In genomic region chr2:193527146-193527545, GRCh38 we compare ENCODE assay signal across 21 cellular contexts.
A peak's percentile ranks its signal among the peaks of the same experiment; 100 is the strongest.
DNase-seq lines count a peak whose midpoint lies in the region; ATAC-seq and TF ChIP-seq lines count a peak whose summit lies in the region.
"Had no signal": no experiment of that assay in that cellular context is flagged by ENCODE, and none has a peak within 500 bp of the region (broad histone marks: within the 10 kb centered on the region; RNA-seq: fewer than 3 reads in every experiment).

No MANE protein-coding gene starts in this region.

- CTCF ChIA-PET in WTC11 (lab: Charles Lee) = no interaction called here

- peaks cover 6% of the 10 kb centered on the region for H3K36me3 Mint-ChIP-seq in WTC11
- H3K36me3 Mint-ChIP-seq: CD4-positive, CD25-positive, alpha-beta regulatory T cell; IgD-negative memory B cell had no signal

- H3K79me2 ChIP-seq in KMS-11 (ENCODE audit: insufficient read depth, low read depth) = no peaks in the 10 kb centered on the region

- H3K4me1 ChIP-seq in KMS-11 (ENCODE audit: low read depth, poor library complexity, severe bottlenecking) = peaks cover 16% of the 10 kb centered on the region
- H3K4me1 ChIP-seq: Peyer's patch, SJCRH30 had no signal

- H3K27me3 ChIP-seq in KMS-11 (ENCODE audit: insufficient read depth, low read depth) = no peaks in the 10 kb centered on the region
- H3K27me3 ChIP-seq: Peyer's patch, SJCRH30 had no signal

- H3K4me1 Mint-ChIP-seq in WTC11 = peaks cover 13% of the 10 kb centered on the region
- H3K4me1 Mint-ChIP-seq: IgD-negative memory B cell had no signal

- H3K27ac Mint-ChIP-seq in WTC11 = peak overlapping the region; percentile 94
- H3K27ac Mint-ChIP-seq: CD4-positive, CD25-positive, alpha-beta regulatory T cell; IgD-negative memory B cell; T-helper 1 cell treated with Interleukin-12 subunit alpha and Interleukin-12 subunit beta and Interleukin-4 antibody, amounts not matched to agents 30 μg/mL and 1 μg/mL, for 36 hours had no signal

- H4K20me1 ChIP-seq in KMS-11 (ENCODE audit: insufficient read depth) = no peaks in the 10 kb centered on the region

- POLR2A ChIA-PET in WTC11 (lab: Charles Lee) = no interaction called here

- H2AFZ ChIP-seq in KMS-11 (ENCODE audit: low read depth) = peak overlapping the region; percentile 52

- H3K27me3 Mint-ChIP-seq in WTC11 (ENCODE audit: low read depth) = no peaks in the 10 kb centered on the region
- H3K27me3 Mint-ChIP-seq: CD4-positive, CD25-positive, alpha-beta regulatory T cell had no signal

- H3K4me2 ChIP-seq in KMS-11 = peak overlapping the region; percentile 17; the same call in 1 of the 2 replicates

- no peaks in the 10 kb centered on the region for H3K36me3 ChIP-seq in KMS-11 (ENCODE audit: insufficient read depth)
- H3K36me3 ChIP-seq: Peyer's patch, SJCRH30 had no signal

- H3K9me3 Mint-ChIP-seq in WTC11 = peaks cover 10% of the 10 kb centered on the region
- H3K9me3 Mint-ChIP-seq: T-helper 1 cell treated with Interleukin-12 subunit alpha and Interleukin-12 subunit beta and Interleukin-4 antibody, amounts not matched to agents 30 μg/mL and 1 μg/mL, for 36 hours had no signal

- DNase-seq in WTC11 (ENCODE audit: low spot score) (no peak), fibroblast of the aortic adventitia (ENCODE audit: low read depth) (peak; percentile 5), NCI-H2196 treated with DMSO at 0.1 percent for 48 hours (lab: John Stamatoyannopoulos, UW; ENCODE audit: unreplicated experiment) (no peak)
- no peak for DNase-seq in stimulated activated naive CD8-positive, alpha-beta T cell treated with anti-CD3 and anti-CD28 coated beads, Interleukin-15, Interleukin-2, amounts not matched to agents 100 U/mL and 50 U/mL, for 24 hours
- DNase-seq: COR-L47, DMS79 treated with DMSO at 0.1 percent for 48 hours, Kasumi-1, NCI-H1092, NCI-H1436, NCI-H2029 treated with DMSO at 0.1 percent for 48 hours, NCI-H345, NCI-H524 treated with DMSO at 0.1 percent for 48 hours, NCI-H82, Peyer's patch, SJCRH30 had no signal

- TF ChIP-seq CTCF in KMS-11 (conservative IDR thresholded peaks at IDR 0.05; ENCODE audit: low read depth, low read length) (no peak), WTC11 (IDR thresholded peaks at IDR 0.05) (no peak), fibroblast of the aortic adventitia (IDR thresholded peaks at IDR 0.05; ENCODE audit: insufficient read depth, low read length) (no peak)

- no peak overlapping the region; the same call in 1 of the 2 replicates for H3K27ac ChIP-seq in KMS-11
- H3K27ac ChIP-seq: Peyer's patch, SJCRH30 had no signal

- H3K4me3 ChIP-seq in KMS-11 (IDR thresholded peaks at IDR 0.05; ENCODE audit: insufficient read depth, low read depth, low read length) (no peak overlapping the region), fibroblast of the aortic adventitia (ENCODE audit: low read depth, low read length) (no peak overlapping the region)
- H3K4me3 ChIP-seq: Peyer's patch, SJCRH30 had no signal

- ATAC-seq in WTC11 (no peak), GM18517 (IDR thresholded peaks at IDR 0.05; ENCODE audit: unreplicated experiment) (no peak), GM21529 (IDR thresholded peaks at IDR 0.05; ENCODE audit: unreplicated experiment) (no peak)
- ATAC-seq in stimulated activated naive CD8-positive, alpha-beta T cell treated with anti-CD3 and anti-CD28 coated beads, Interleukin-15, Interleukin-2, amounts not matched to agents 100 U/mL and 50 U/mL, for 24 hours = no peak

- H3K9ac ChIP-seq in KMS-11 = no peak overlapping the region

- no peak overlapping the region for H3K4me3 Mint-ChIP-seq in WTC11
- H3K4me3 Mint-ChIP-seq: IgD-negative memory B cell; T-helper 1 cell treated with Interleukin-12 subunit alpha and Interleukin-12 subunit beta and Interleukin-4 antibody, amounts not matched to agents 30 μg/mL and 1 μg/mL, for 36 hours had no signal

TF ChIP-seq in WTC11, 78 proteins besides CTCF, POLR2A, EP300 and RAD21:
- TF ChIP-seq JUN (CRISPR knock-in tag; IDR thresholded peaks at IDR 0.05) = no peak
- no peak for TF ChIP-seq FOXK1 (CRISPR knock-in tag; IDR thresholded peaks at IDR 0.05)
- TF ChIP-seq TEAD1 (CRISPR knock-in tag; IDR thresholded peaks at IDR 0.05) = no peak
- no peak for TF ChIP-seq STAT6 (CRISPR knock-in tag; conservative IDR thresholded peaks at IDR 0.05; ENCODE audit: low read depth)
- TF ChIP-seq, protein P1, sequence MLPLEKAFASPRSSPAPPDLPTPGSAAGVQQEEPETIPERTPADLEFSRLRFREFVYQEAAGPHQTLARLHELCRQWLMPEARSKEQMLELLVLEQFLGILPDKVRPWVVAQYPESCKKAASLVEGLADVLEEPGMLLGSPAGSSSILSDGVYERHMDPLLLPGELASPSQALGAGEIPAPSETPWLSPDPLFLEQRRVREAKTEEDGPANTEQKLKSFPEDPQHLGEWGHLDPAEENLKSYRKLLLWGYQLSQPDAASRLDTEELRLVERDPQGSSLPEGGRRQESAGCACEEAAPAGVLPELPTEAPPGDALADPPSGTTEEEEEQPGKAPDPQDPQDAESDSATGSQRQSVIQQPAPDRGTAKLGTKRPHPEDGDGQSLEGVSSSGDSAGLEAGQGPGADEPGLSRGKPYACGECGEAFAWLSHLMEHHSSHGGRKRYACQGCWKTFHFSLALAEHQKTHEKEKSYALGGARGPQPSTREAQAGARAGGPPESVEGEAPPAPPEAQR (CRISPR knock-in tag; IDR thresholded peaks at IDR 0.05) = no peak
- no peak for TF ChIP-seq JAZF1 (CRISPR knock-in tag; IDR thresholded peaks at IDR 0.05)
- no peak for TF ChIP-seq HMGA2 (CRISPR knock-in tag; IDR thresholded peaks at IDR 0.05)
- no peak for TF ChIP-seq ATF1 (CRISPR knock-in tag; IDR thresholded peaks at IDR 0.05)
